ENCODE assay signal across 21 cellular contexts in genomic region chr6:163437466-163437865, GRCh38.
A peak's percentile ranks its signal among the peaks of the same experiment; 100 is the strongest.
DNase-seq lines count a peak whose midpoint lies in the region; ATAC-seq lines count a peak whose summit lies in the region.
"Had no signal": no experiment of that assay in that cellular context is flagged by ENCODE, and none has a peak within 500 bp of the region (broad histone marks: within the 10 kb centered on the region; RNA-seq: fewer than 3 reads in every experiment).

No MANE protein-coding gene starts in this region.

- H3K27ac Mint-ChIP-seq in dendritic cell treated with granulocyte-macrophage colony-stimulating factor and Interleukin-4, amounts not matched to agents 40 ng/mL and 50 ng/mL, for 4 days = no peak overlapping the region
- H3K27ac Mint-ChIP-seq: CD8-positive, alpha-beta memory T cell had no signal

- H3K4me3 Mint-ChIP-seq in dendritic cell treated with granulocyte-macrophage colony-stimulating factor and Interleukin-4, amounts not matched to agents 40 ng/mL and 50 ng/mL, for 4 days = peak overlapping the region; percentile 23
- H3K4me3 Mint-ChIP-seq: CD8-positive, alpha-beta memory T cell had no signal

- ATAC-seq in GM18498 (IDR thresholded peaks at IDR 0.05; ENCODE audit: unreplicated experiment) = peak; percentile 52
- peak; percentile 40 for ATAC-seq in GM21367 (IDR thresholded peaks at IDR 0.05; ENCODE audit: unreplicated experiment)
- ATAC-seq in HG03460 (IDR thresholded peaks at IDR 0.05; ENCODE audit: unreplicated experiment) = peak; percentile 41
- ATAC-seq in GM18858 (IDR thresholded peaks at IDR 0.05; ENCODE audit: unreplicated experiment) = no peak
- ATAC-seq: left lung, mucosa of descending colon had no signal

- no peaks in the 10 kb centered on the region for H3K27me3 Mint-ChIP-seq in dendritic cell treated with granulocyte-macrophage colony-stimulating factor and Interleukin-4, amounts not matched to agents 40 ng/mL and 50 ng/mL, for 4 days
- H3K27me3 Mint-ChIP-seq: CD8-positive, alpha-beta memory T cell had no signal

- H3K4me1 Mint-ChIP-seq in dendritic cell treated with granulocyte-macrophage colony-stimulating factor and Interleukin-4, amounts not matched to agents 40 ng/mL and 50 ng/mL, for 4 days (ENCODE audit: low read depth) = peaks cover 68% of the 10 kb centered on the region

- DNase-seq in SHP77 (lab: John Stamatoyannopoulos, UW) = no peak
- no peak for DNase-seq in germinal center (ENCODE audit: low spot score)
- DNase-seq in NCI-H774 (lab: John Stamatoyannopoulos, UW) = no peak
- DNase-seq: anterior cingulate cortex; CD8-positive, alpha-beta memory T cell; DND-41; left lung; mucosa of descending colon; NCI-H2029 treated with DMSO at 0.1 percent for 48 hours; NCI-H510A; nucleus accumbens; SHP77 treated with DMSO at 0.1 percent for 48 hours; sigmoid colon; stimulated activated CD4-positive, alpha-beta T cell treated with anti-CD3 and anti-CD28 coated beads, Interleukin-2, amount 100 ng/mL, for 48 hours; substantia nigra; WERI-Rb-1 had no signal

- no peaks in the 10 kb centered on the region for H3K9me3 Mint-ChIP-seq in dendritic cell treated with granulocyte-macrophage colony-stimulating factor and Interleukin-4, amounts not matched to agents 40 ng/mL and 50 ng/mL, for 4 days
- H3K9me3 Mint-ChIP-seq: CD8-positive, alpha-beta memory T cell had no signal

- intact Hi-C loops in dendritic cell treated with granulocyte-macrophage colony-stimulating factor and Interleukin-4, amounts not matched to agents 40 ng/mL and 50 ng/mL, for 4 days (cut with micrococcal nuclease) = no loop called here

- H3K36me3 Mint-ChIP-seq in dendritic cell treated with granulocyte-macrophage colony-stimulating factor and Interleukin-4, amounts not matched to agents 40 ng/mL and 50 ng/mL, for 4 days (ENCODE audit: low read depth) = peaks cover 16% of the 10 kb centered on the region
